In the genomic region with DNA sequence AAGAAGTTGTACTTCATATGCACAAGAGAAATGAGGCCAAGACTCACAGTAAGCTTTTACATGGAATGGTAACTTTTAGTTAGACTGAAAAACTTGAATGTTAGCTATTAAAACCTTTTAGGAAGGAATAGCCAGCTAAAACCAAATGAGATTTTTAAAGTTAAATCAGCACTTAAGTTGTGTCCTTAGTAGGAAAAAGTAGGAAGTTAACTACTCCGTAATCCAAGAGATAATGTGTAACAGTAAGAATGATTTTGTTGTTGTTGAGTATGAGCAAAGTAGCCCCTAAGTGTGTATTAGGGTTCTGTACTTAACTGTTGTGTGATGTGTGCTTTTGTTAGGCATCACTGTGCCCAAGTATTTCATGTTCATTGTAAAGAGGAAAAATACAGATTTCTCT, we compare ENCODE assay signal across 1 cellular context.
TF ChIP-seq lines count a peak whose summit lies in the region.

No MANE protein-coding gene starts in this region.

TF ChIP-seq in GM23338, 12 proteins besides CTCF, POLR2A, EP300 and RAD21 (continued from another document):
- TF ChIP-seq, protein P1, sequence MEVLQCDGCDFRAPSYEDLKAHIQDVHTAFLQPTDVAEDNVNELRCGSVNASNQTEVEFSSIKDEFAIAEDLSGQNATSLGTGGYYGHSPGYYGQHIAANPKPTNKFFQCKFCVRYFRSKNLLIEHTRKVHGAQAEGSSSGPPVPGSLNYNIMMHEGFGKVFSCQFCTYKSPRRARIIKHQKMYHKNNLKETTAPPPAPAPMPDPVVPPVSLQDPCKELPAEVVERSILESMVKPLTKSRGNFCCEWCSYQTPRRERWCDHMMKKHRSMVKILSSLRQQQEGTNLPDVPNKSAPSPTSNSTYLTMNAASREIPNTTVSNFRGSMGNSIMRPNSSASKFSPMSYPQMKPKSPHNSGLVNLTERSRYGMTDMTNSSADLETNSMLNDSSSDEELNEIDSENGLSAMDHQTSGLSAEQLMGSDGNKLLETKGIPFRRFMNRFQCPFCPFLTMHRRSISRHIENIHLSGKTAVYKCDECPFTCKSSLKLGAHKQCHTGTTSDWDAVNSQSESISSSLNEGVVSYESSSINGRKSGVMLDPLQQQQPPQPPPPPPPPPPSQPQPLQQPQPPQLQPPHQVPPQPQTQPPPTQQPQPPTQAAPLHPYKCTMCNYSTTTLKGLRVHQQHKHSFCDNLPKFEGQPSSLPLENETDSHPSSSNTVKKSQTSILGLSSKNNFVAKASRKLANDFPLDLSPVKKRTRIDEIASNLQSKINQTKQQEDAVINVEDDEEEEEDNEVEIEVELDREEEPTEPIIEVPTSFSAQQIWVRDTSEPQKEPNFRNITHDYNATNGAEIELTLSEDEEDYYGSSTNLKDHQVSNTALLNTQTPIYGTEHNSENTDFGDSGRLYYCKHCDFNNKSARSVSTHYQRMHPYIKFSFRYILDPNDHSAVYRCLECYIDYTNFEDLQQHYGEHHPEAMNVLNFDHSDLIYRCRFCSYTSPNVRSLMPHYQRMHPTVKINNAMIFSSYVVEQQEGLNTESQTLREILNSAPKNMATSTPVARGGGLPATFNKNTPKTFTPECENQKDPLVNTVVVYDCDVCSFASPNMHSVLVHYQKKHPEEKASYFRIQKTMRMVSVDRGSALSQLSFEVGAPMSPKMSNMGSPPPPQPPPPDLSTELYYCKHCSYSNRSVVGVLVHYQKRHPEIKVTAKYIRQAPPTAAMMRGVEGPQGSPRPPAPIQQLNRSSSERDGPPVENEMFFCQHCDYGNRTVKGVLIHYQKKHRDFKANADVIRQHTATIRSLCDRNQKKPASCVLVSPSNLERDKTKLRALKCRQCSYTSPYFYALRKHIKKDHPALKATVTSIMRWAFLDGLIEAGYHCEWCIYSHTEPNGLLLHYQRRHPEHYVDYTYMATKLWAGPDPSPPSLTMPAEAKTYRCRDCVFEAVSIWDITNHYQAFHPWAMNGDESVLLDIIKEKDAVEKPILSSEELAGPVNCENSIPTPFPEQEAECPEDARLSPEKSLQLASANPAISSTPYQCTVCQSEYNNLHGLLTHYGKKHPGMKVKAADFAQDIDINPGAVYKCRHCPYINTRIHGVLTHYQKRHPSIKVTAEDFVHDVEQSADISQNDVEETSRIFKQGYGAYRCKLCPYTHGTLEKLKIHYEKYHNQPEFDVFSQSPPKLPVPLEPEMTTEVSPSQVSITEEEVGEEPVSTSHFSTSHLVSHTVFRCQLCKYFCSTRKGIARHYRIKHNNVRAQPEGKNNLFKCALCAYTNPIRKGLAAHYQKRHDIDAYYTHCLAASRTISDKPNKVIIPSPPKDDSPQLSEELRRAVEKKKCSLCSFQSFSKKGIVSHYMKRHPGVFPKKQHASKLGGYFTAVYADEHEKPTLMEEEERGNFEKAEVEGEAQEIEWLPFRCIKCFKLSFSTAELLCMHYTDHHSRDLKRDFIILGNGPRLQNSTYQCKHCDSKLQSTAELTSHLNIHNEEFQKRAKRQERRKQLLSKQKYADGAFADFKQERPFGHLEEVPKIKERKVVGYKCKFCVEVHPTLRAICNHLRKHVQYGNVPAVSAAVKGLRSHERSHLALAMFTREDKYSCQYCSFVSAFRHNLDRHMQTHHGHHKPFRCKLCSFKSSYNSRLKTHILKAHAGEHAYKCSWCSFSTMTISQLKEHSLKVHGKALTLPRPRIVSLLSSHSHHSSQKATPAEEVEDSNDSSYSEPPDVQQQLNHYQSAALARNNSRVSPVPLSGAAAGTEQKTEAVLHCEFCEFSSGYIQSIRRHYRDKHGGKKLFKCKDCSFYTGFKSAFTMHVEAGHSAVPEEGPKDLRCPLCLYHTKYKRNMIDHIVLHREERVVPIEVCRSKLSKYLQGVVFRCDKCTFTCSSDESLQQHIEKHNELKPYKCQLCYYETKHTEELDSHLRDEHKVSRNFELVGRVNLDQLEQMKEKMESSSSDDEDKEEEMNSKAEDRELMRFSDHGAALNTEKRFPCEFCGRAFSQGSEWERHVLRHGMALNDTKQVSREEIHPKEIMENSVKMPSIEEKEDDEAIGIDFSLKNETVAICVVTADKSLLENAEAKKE (CRISPR knock-in tag; IDR thresholded peaks at IDR 0.05): no peak
- TF ChIP-seq NANOG (IDR thresholded peaks at IDR 0.05; ENCODE audit: borderline replicate concordance) (no peak), ZNF331 (CRISPR knock-in tag; IDR thresholded peaks at IDR 0.05; ENCODE audit: low read depth) (no peak), ZNF114 (CRISPR knock-in tag; IDR thresholded peaks at IDR 0.05) (no peak), EZH2phosphoT487 (IDR thresholded peaks at IDR 0.05; ENCODE audit: unreplicated experiment) (no peak), EZH2 (IDR thresholded peaks at IDR 0.05; ENCODE audit: low read depth, unreplicated experiment) (no peak), POLR2AphosphoS5 (IDR thresholded peaks at IDR 0.05; ENCODE audit: low read depth) (no peak), JUNB (IDR thresholded peaks at IDR 0.05; ENCODE audit: unreplicated experiment) (no peak)
- TF ChIP-seq, protein P2, sequence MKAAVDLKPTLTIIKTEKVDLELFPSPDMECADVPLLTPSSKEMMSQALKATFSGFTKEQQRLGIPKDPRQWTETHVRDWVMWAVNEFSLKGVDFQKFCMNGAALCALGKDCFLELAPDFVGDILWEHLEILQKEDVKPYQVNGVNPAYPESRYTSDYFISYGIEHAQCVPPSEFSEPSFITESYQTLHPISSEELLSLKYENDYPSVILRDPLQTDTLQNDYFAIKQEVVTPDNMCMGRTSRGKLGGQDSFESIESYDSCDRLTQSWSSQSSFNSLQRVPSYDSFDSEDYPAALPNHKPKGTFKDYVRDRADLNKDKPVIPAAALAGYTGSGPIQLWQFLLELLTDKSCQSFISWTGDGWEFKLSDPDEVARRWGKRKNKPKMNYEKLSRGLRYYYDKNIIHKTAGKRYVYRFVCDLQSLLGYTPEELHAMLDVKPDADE (IDR thresholded peaks at IDR 0.05): no peak
- TF ChIP-seq, protein P3, sequence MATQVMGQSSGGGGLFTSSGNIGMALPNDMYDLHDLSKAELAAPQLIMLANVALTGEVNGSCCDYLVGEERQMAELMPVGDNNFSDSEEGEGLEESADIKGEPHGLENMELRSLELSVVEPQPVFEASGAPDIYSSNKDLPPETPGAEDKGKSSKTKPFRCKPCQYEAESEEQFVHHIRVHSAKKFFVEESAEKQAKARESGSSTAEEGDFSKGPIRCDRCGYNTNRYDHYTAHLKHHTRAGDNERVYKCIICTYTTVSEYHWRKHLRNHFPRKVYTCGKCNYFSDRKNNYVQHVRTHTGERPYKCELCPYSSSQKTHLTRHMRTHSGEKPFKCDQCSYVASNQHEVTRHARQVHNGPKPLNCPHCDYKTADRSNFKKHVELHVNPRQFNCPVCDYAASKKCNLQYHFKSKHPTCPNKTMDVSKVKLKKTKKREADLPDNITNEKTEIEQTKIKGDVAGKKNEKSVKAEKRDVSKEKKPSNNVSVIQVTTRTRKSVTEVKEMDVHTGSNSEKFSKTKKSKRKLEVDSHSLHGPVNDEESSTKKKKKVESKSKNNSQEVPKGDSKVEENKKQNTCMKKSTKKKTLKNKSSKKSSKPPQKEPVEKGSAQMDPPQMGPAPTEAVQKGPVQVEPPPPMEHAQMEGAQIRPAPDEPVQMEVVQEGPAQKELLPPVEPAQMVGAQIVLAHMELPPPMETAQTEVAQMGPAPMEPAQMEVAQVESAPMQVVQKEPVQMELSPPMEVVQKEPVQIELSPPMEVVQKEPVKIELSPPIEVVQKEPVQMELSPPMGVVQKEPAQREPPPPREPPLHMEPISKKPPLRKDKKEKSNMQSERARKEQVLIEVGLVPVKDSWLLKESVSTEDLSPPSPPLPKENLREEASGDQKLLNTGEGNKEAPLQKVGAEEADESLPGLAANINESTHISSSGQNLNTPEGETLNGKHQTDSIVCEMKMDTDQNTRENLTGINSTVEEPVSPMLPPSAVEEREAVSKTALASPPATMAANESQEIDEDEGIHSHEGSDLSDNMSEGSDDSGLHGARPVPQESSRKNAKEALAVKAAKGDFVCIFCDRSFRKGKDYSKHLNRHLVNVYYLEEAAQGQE (IDR thresholded peaks at IDR 0.05; ENCODE audit: unreplicated experiment): no peak
